ENCODE assay signal across 14 cellular contexts in the genomic region with DNA sequence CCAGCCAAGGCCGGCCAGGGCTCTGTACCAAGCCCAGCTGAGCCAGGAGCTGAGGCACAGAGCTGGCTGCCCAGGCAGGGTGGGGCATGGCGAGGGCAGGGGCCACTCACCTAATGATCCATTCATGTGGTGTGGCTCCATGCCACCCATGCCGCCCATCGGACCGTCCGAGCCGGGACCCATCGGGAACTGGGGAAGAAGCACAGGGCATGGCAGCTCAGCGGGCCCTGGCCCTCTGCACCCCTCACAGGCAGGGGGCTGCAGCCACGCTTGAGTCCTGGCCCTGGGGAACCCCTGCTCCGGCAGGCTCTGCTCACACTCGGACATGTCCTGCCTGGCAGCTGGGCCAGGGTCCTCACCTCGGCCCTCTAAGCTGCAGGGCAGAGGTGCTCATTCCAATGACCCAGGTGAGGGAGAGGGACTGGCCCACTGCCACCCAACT. TPM values are rescaled to one million over a fixed set of nuclear protein-coding genes. Genes with fewer than 3 reads are reported as not detected.
DNase-seq lines count a peak whose midpoint lies in the region; ATAC-seq, FAIRE-seq and TF ChIP-seq lines count a peak whose summit lies in the region.
"Had no signal": no experiment of that assay in that cellular context is flagged by ENCODE, and none has a peak within 500 bp of the region (broad histone marks: within the 10 kb centered on the region; RNA-seq: fewer than 3 reads in every experiment).

No MANE protein-coding gene starts in this region.

- peak overlapping the region in 1 of 2 donors; percentile 76 for H3K27ac Mint-ChIP-seq in activated naive CD4-positive, alpha-beta T cell treated with anti-CD3 and anti-CD28 coated beads, Interleukin-2, amount 50 U/mL, for 72 hours
- H3K27ac Mint-ChIP-seq in activated naive CD4-positive, alpha-beta T cell treated with anti-CD3 and anti-CD28 coated beads, Interleukin-2, amount 10 ng/mL, durations not matched to agents 7 days and 5 days = no peak overlapping the region
- H3K27ac Mint-ChIP-seq: activated B cell treated with CpG ODN at 0.5 μM for 24 hours had no signal

- TF ChIP-seq RAD21 in GM12878 (IDR thresholded peaks at IDR 0.05; ENCODE audit: insufficient read depth, low read depth, low read length) (no peak), neural cell (conservative IDR thresholded peaks at IDR 0.05) (no peak)

- H3K36me3 Mint-ChIP-seq in activated naive CD4-positive, alpha-beta T cell treated with anti-CD3 and anti-CD28 coated beads, Interleukin-2, amount 50 U/mL, for 72 hours = peaks cover 0 to 6% of the 10 kb centered on the region in 2 donors
- H3K36me3 Mint-ChIP-seq in activated naive CD4-positive, alpha-beta T cell treated with anti-CD3 and anti-CD28 coated beads, Interleukin-2, amount 10 ng/mL, durations not matched to agents 7 days and 5 days = peaks cover 23% of the 10 kb centered on the region

- no peak overlapping the region for H3K9ac ChIP-seq in GM12878 (ENCODE audit: control insufficient read depth, insufficient read depth, low read length)
- no peak overlapping the region for H3K9ac ChIP-seq in neural cell (ENCODE audit: low read length)
- H3K9ac ChIP-seq: KMS-11 had no signal

- RAD21 ChIA-PET in GM12878 (lab: Charles Lee; ENCODE audit: unreplicated experiment) = no interaction called here

- no TSS peak for BruUV-seq in GM12878 (replicated peaks; lab: Mats Ljungman, UMichigan)

- SMC1A ChIA-PET in GM12878 (lab: Charles Lee; ENCODE audit: uncharacterized antibody, unreplicated experiment) = no interaction called here

- DNase-seq in left ventricle myocardium superior = no peak
- DNase-seq in Right ventricle myocardium superior = no peak
- DNase-seq in GM12878 (ENCODE audit: low read depth, low spot score) = no peak
- DNase-seq in aorta = no peak
- no peak for DNase-seq in activated naive CD4-positive, alpha-beta T cell treated with anti-CD3 and anti-CD28 coated beads, Interleukin-2, amount 50 U/mL, for 72 hours (ENCODE audit: low spot score in 2 of 2)
- no peak for DNase-seq in caudate nucleus (lab: John Stamatoyannopoulos, UW)
- no peak for DNase-seq in activated naive CD4-positive, alpha-beta T cell treated with anti-CD3 and anti-CD28 coated beads, Interleukin-2, amount 10 ng/mL, durations not matched to agents 7 days and 5 days
- DNase-seq: activated B cell treated with CpG ODN at 0.5 μM for 24 hours, COR-L47, NCI-H1105 had no signal

- no peak for FAIRE-seq in GM12878 (lab: Jason Lieb, UNC)
- FAIRE-seq: islet of Langerhans had no signal

- H3K36me3 ChIP-seq in GM12878 (ENCODE audit: control insufficient read depth in 2 of 2, insufficient read depth in 2 of 2, low read length in 1 of 2) (peaks cover 0 to 2% of the 10 kb centered on the region in 2 experiments; a peak in 2 of 4 replicates), neural cell (ENCODE audit: insufficient read depth, low read length) (peaks cover 6% of the 10 kb centered on the region), aorta (ENCODE audit: control insufficient read depth in 1 of 2, insufficient read depth in 2 of 2, low read length in 1 of 2) (peaks cover 0 to 2% of the 10 kb centered on the region in 2 donors)

- H3K79me2 ChIP-seq in GM12878 (ENCODE audit: control insufficient read depth, insufficient read depth, low read length) (no peaks in the 10 kb centered on the region), neural cell (replicated peaks; ENCODE audit: insufficient read depth, low read length) (no peaks in the 10 kb centered on the region)

- H3K27me3 ChIP-seq in GM12878 (replicated peaks in 1 of 2; ENCODE audit: control insufficient read depth in 2 of 2, insufficient read depth in 2 of 2, low read length in 1 of 2) = no peaks in the 10 kb centered on the region
- H3K27me3 ChIP-seq in neural cell (ENCODE audit: insufficient read depth, low read depth, low read length) = no peaks in the 10 kb centered on the region
- no peaks in the 10 kb centered on the region for H3K27me3 ChIP-seq in aorta (ENCODE audit: control insufficient read depth in 1 of 2, insufficient read depth in 2 of 2, low read length in 1 of 2)

- H3K4me2 ChIP-seq in GM12878 (ENCODE audit: control insufficient read depth, insufficient read depth) = no peak overlapping the region
- no peak overlapping the region for H3K4me2 ChIP-seq in neural cell (ENCODE audit: low read length)
- H3K4me2 ChIP-seq: KMS-11 had no signal

- intact Hi-C loops in left ventricle myocardium superior (cut with micrococcal nuclease) (no loop called here), Right ventricle myocardium superior (cut with DNase I) (no loop called here), GM12878 (cut with micrococcal nuclease; ENCODE audit: unreplicated experiment) (no loop called here), aorta (cut with DNase I) (no loop called here)

- H3F3A ChIP-seq in neural cell (ENCODE audit: insufficient read depth, low read length, poor library complexity, severe bottlenecking) = no peaks in the 10 kb centered on the region

- in situ Hi-C loops in GM12878 (cut with MboI) = no loop called here

- H3K4me1 ChIP-seq in GM12878 (ENCODE audit: control insufficient read depth, insufficient read depth, low read length) = no peaks in the 10 kb centered on the region
- no peaks in the 10 kb centered on the region for H3K4me1 ChIP-seq in aorta (ENCODE audit: control insufficient read depth in 1 of 2, insufficient read depth in 2 of 2, low read length in 2 of 2)

- TF ChIP-seq CTCF in GM12878 (IDR thresholded peaks at IDR 0.05 in 2 of 3, conservative IDR thresholded peaks at IDR 0.05 in 1 of 3; ENCODE audit: control insufficient read depth in 2 of 3, extremely low read depth in 1 of 3, insufficient read depth in 1 of 3, low read depth in 3 of 3, low read length in 3 of 3) (no peak), neural cell (IDR thresholded peaks at IDR 0.05; ENCODE audit: poor library complexity, severe bottlenecking) (no peak)

- TF ChIP-seq EP300 in GM12878 (IDR thresholded peaks at IDR 0.05; ENCODE audit: borderline replicate concordance in 1 of 2, control insufficient read depth in 1 of 2, low read depth in 2 of 2, low read length in 2 of 2) (no peak), neural cell (conservative IDR thresholded peaks at IDR 0.05; ENCODE audit: poor library complexity, severe bottlenecking) (no peak)

- CTCF ChIA-PET in GM12878 (lab: Yijun Ruan, JAX) = no interaction called here
- CTCF ChIA-PET in activated naive CD4-positive, alpha-beta T cell treated with anti-CD3 and anti-CD28 coated beads, Interleukin-2, amount 10 ng/mL, durations not matched to agents 7 days and 5 days (lab: Charles Lee) = interaction anchor here (1.0 to 1.1 kb wide), 2 partner anchors 14 to 369 kb away, joined by 3 read pairs; no protein-coding TSS in a partner anchor

- no peaks in the 10 kb centered on the region for H3K27me3 Mint-ChIP-seq in activated naive CD4-positive, alpha-beta T cell treated with anti-CD3 and anti-CD28 coated beads, Interleukin-2, amount 10 ng/mL, durations not matched to agents 7 days and 5 days
- H3K27me3 Mint-ChIP-seq: activated B cell treated with CpG ODN at 0.5 μM for 24 hours had no signal

- no peak overlapping the region for H2AFZ ChIP-seq in GM12878 (ENCODE audit: control insufficient read depth, low read depth, low read length)
- no peak overlapping the region for H2AFZ ChIP-seq in neural cell (ENCODE audit: low read depth, low read length)

- no peaks in the 10 kb centered on the region for H3K9me2 ChIP-seq in neural cell (ENCODE audit: insufficient read depth, low read length)

- H3K9me3 ChIP-seq in GM12878 (replicated peaks; ENCODE audit: control insufficient read depth, insufficient read depth, low read length) (no peaks in the 10 kb centered on the region), neural cell (ENCODE audit: low read length) (no peaks in the 10 kb centered on the region), aorta (ENCODE audit: control insufficient read depth, low read length) (no peaks in the 10 kb centered on the region)

- no peak overlapping the region for H3K27ac ChIP-seq in GM12878 (ENCODE audit: control insufficient read depth, insufficient read depth)
- H3K27ac ChIP-seq in neural cell (ENCODE audit: low read length) = no peak overlapping the region
- peak overlapping the region in 1 of 2 donors; percentile 13 for H3K27ac ChIP-seq in aorta (ENCODE audit: low read depth in 1 of 2, low read length in 2 of 2)
- no peak overlapping the region for H3K27ac ChIP-seq in caudate nucleus (ENCODE audit: low read depth, low read length)
- H3K27ac ChIP-seq: KMS-11 had no signal

- H4K20me1 ChIP-seq in GM12878 (ENCODE audit: control insufficient read depth, insufficient read depth) (no peaks in the 10 kb centered on the region), neural cell (ENCODE audit: insufficient read depth) (no peaks in the 10 kb centered on the region)

- H3K4me1 Mint-ChIP-seq in activated naive CD4-positive, alpha-beta T cell treated with anti-CD3 and anti-CD28 coated beads, Interleukin-2, amount 10 ng/mL, durations not matched to agents 7 days and 5 days = peaks cover 21% of the 10 kb centered on the region
- H3K4me1 Mint-ChIP-seq: activated B cell treated with CpG ODN at 0.5 μM for 24 hours had no signal

- TF ChIP-seq POLR2A in GM12878 (IDR thresholded peaks at IDR 0.05; ENCODE audit: low read depth, low read length) = 0 out of 2 replicates have a peak, but pooled peaks have one; percentile 21

- 90% methylated on average over 10 of the region's 13 CpGs for WGBS in GM12878 (ENCODE audit: insufficient coverage, insufficient replicate concordance, low lambda C conversion rate, missing lambda C conversion rate)
- 77 to 83% methylated on average over 13 of the region's 13 CpGs for WGBS in aorta, 2 donors

- no peak overlapping the region for H3K4me3 Mint-ChIP-seq in activated naive CD4-positive, alpha-beta T cell treated with anti-CD3 and anti-CD28 coated beads, Interleukin-2, amount 10 ng/mL, durations not matched to agents 7 days and 5 days
- H3K4me3 Mint-ChIP-seq: activated B cell treated with CpG ODN at 0.5 μM for 24 hours, mesothelial cell of epicardium had no signal

- POLR2A ChIA-PET in GM12878 (lab: Charles Lee) = no interaction called here

- no peaks in the 10 kb centered on the region for H3K9me3 Mint-ChIP-seq in activated naive CD4-positive, alpha-beta T cell treated with anti-CD3 and anti-CD28 coated beads, Interleukin-2, amount 50 U/mL, for 72 hours
- no peaks in the 10 kb centered on the region for H3K9me3 Mint-ChIP-seq in activated naive CD4-positive, alpha-beta T cell treated with anti-CD3 and anti-CD28 coated beads, Interleukin-2, amount 10 ng/mL, durations not matched to agents 7 days and 5 days
- H3K9me3 Mint-ChIP-seq: activated B cell treated with CpG ODN at 0.5 μM for 24 hours, mesothelial cell of epicardium had no signal

- peak; percentile 7 for ATAC-seq in left ventricle myocardium superior
- ATAC-seq in Right ventricle myocardium superior (ENCODE audit: poor library complexity) = no peak
- ATAC-seq in GM12878 = no peak
- peak; percentile 12 for ATAC-seq in aorta (ENCODE audit: low FRiP score)
- ATAC-seq in activated naive CD4-positive, alpha-beta T cell treated with anti-CD3 and anti-CD28 coated beads, Interleukin-2, amount 50 U/mL, for 72 hours = no peak

- H3K4me3 ChIP-seq in GM12878 = no peak overlapping the region
- no peak overlapping the region for H3K4me3 ChIP-seq in neural cell (ENCODE audit: low read length)
- H3K4me3 ChIP-seq in aorta (ENCODE audit: low read length in 2 of 2) = no peak overlapping the region

RNA-seq across cellular contexts. Expression of a gene that starts 28.7 kb away (rescaled TPM):
- total RNA-seq in left ventricle myocardium superior (81.2 TPM), Right ventricle myocardium superior (78.6 TPM), GM12878 (2014; rRNA removed) (170 and 179 TPM in 2 replicates), GM12878 (2014; rRNA removed; fragmentation: Illumina TruSeq; extraction: Trizol) (124 and 130 TPM in 2 replicates), GM12878 (2021) (150 and 158 TPM in 2 replicates), aorta (10 to 100 TPM; 36.2 to 38.1 TPM)
- 36.5 and 36.7 TPM in 2 replicates for total RNA-seq in GM12878 (2013; cell fraction: nucleolus; rRNA removed)
- polyA plus RNA-seq in GM12878 (2011; ENCODE audit: low read depth) = 68.3 TPM
- polyA plus RNA-seq in GM12878 (2011; rRNA removed) (32.9 and 47.8 TPM in 2 replicates), GM12878 (2014; fragmentation: Illumina TruSeq; extraction: Trizol) (184 and 190 TPM in 2 replicates), GM12878 (2014; fragmentation: Nextera tagmentation; extraction: Ambion mirVana) (100 to 1,000 TPM in 1 of 2 experiments, 10 to 100 TPM in 1; 41.4 to 109 TPM), GM12878 (2014; rRNA removed) (166 and 167 TPM in 2 replicates), GM12878 (2016; fragmentation: Nextera tagmentation; extraction: Ambion mirVana) (100 to 1,000 TPM; 194 to 217 TPM), neural cell (24.3 and 27.8 TPM in 2 replicates), aorta (10 to 100 TPM; 18.2 to 49.9 TPM)
- polyA plus RNA-seq in GM12878 (2011; cell fraction: cytosol; rRNA removed) = 71.1 and 71.4 TPM in 2 replicates
- polyA plus RNA-seq in GM12878 (2011; cell fraction: nucleus; rRNA removed) = 20.1 and 31.6 TPM in 2 replicates
- polyA plus RNA-seq in GM12878 (2012) = 99.0 and 109 TPM in 2 replicates
- polyA minus RNA-seq in GM12878 (2011; rRNA and poly(A)+ RNA removed) = 21.4 and 35.8 TPM in 2 replicates
- polyA minus RNA-seq in GM12878 (2011; cell fraction: cytosol; rRNA and poly(A)+ RNA removed) = 15.0 and 16.5 TPM in 2 replicates
- 8.8 and 11.5 TPM in 2 replicates for polyA minus RNA-seq in GM12878 (2011; cell fraction: nucleus; rRNA and poly(A)+ RNA removed)
- polyA minus RNA-seq in neural cell = 20.4 and 24.1 TPM in 2 replicates
- 100 to 1,000 TPM; 169 to 186 TPM for total RNA-seq in activated naive CD4-positive, alpha-beta T cell treated with anti-CD3 and anti-CD28 coated beads, Interleukin-2, amount 50 U/mL, for 72 hours

RNA-seq across cellular contexts. Expression of a gene that starts 28.8 kb away (rescaled TPM):
- total RNA-seq in left ventricle myocardium superior = 5.9 TPM
- 4.8 TPM for total RNA-seq in Right ventricle myocardium superior
- total RNA-seq in GM12878 (2013; cell fraction: nucleolus; rRNA removed) = 25.4 and 31.7 TPM in 2 replicates
- total RNA-seq in GM12878 (2014; rRNA removed) = 6.3 and 7.5 TPM in 2 replicates
- 5.9 and 6.8 TPM in 2 replicates for total RNA-seq in GM12878 (2014; rRNA removed; fragmentation: Illumina TruSeq; extraction: Trizol)
- total RNA-seq in GM12878 (2021) = 8.7 and 11.2 TPM in 2 replicates
- 3.0 TPM for polyA plus RNA-seq in GM12878 (2011; ENCODE audit: low read depth)
- 5.5 and 7.2 TPM in 2 replicates for polyA plus RNA-seq in GM12878 (2011; rRNA removed)
- polyA plus RNA-seq in GM12878 (2011; cell fraction: cytosol; rRNA removed) = 9.4 and 9.7 TPM in 2 replicates
- polyA plus RNA-seq in GM12878 (2011; cell fraction: nucleus; rRNA removed) = 13.1 and 14.8 TPM in 2 replicates
- polyA plus RNA-seq in GM12878 (2012) = 4.0 and 4.1 TPM in 2 replicates
- polyA plus RNA-seq in GM12878 (2014; fragmentation: Illumina TruSeq; extraction: Trizol) = 6.2 and 8.6 TPM in 2 replicates
- 1 to 10 TPM; 3.1 to 5.0 TPM for polyA plus RNA-seq in GM12878 (2014; fragmentation: Nextera tagmentation; extraction: Ambion mirVana)
- 7.0 and 7.2 TPM in 2 replicates for polyA plus RNA-seq in GM12878 (2014; rRNA removed)
- 1 to 10 TPM; 7.0 to 8.0 TPM for polyA plus RNA-seq in GM12878 (2016; fragmentation: Nextera tagmentation; extraction: Ambion mirVana)
- 6.8 and 12.3 TPM in 2 replicates for polyA minus RNA-seq in GM12878 (2011; rRNA and poly(A)+ RNA removed)
- 2.3 and 2.9 TPM in 2 replicates for polyA minus RNA-seq in GM12878 (2011; cell fraction: cytosol; rRNA and poly(A)+ RNA removed)
- 5.2 and 8.3 TPM in 2 replicates for polyA minus RNA-seq in GM12878 (2011; cell fraction: nucleus; rRNA and poly(A)+ RNA removed)
- 1.6 and 2.8 TPM in 2 replicates for polyA plus RNA-seq in neural cell
- polyA minus RNA-seq in neural cell = 2.4 and 2.9 TPM in 2 replicates
- total RNA-seq in aorta = 1 to 10 TPM; 3.5 to 7.9 TPM
- polyA plus RNA-seq in aorta = 1 to 10 TPM; 3.1 to 3.9 TPM
- total RNA-seq in activated naive CD4-positive, alpha-beta T cell treated with anti-CD3 and anti-CD28 coated beads, Interleukin-2, amount 50 U/mL, for 72 hours = 10 to 100 TPM; 11.7 to 12.1 TPM

Comparison
In these comparisons a context has a peak if more than half of its experiments do, and no peak if none do; other contexts are left out.
1. ATAC-seq: peak in left ventricle myocardium superior (single experiment) and aorta (single experiment); none in Right ventricle myocardium superior (single experiment), GM12878 (single experiment) and activated naive CD4-positive, alpha-beta T cell treated with anti-CD3 and anti-CD28 coated beads, Interleukin-2, amount 50 U/mL, for 72 hours (0 of 2).